ENCODE assay signal across 23 cellular contexts in the genomic region with DNA sequence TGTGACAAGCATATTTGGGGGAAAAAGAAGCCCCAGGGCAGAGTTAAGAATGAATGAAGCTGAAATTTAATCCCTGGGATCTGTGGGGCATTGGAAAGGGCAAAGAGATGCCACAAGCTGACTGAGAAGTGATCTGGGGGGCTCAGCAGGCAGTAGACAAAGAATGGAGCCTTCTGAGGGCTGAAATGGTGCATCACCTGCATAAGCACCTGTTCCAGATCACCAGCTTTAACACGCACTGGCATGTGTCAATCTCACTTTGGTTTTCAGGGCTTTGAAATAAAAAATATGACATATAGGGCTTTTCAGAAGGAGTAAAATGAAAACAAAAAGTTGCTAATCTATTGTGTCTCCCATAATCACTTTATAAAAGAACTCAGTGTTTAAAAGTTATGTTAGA.
"Had no signal": no experiment of that assay in that cellular context is flagged by ENCODE, and none has a peak within 500 bp of the region (broad histone marks: within the 10 kb centered on the region; RNA-seq: fewer than 3 reads in every experiment).

No MANE protein-coding gene starts in this region.

- H3K9me3 ChIP-seq: lower lobe of right lung, transverse colon, uterus had no signal

- H3K27ac Mint-ChIP-seq: activated CD4-positive, alpha-beta T cell treated with anti-CD3 and anti-CD28 coated beads, Interleukin-2, amount 10 ng/mL, durations not matched to agents 7 days and 5 days; activated CD8-positive, alpha-beta memory T cell treated with anti-CD3 and anti-CD28 coated beads, Interleukin-2, amount 10 ng/mL, durations not matched to agents 7 days and 5 days; activated CD8-positive, alpha-beta T cell treated with anti-CD3 and anti-CD28 coated beads for 36 hours; activated naive CD4-positive, alpha-beta T cell treated with anti-CD3 and anti-CD28 coated beads, Interleukin-2, amount 50 U/mL, for 72 hours; brain; dendritic cell treated with granulocyte-macrophage colony-stimulating factor and Interleukin-4, amounts not matched to agents 40 ng/mL and 50 ng/mL, for 4 days; naive B cell; stimulated activated naive B cell treated with anti-CD40 and anti-IgM and Interleukin-4, amounts not matched to agents 10 μg/mL and 1 μg/mL and 100 μg/mL, for 72 hours had no signal

- FAIRE-seq: endometrium, keratinocyte had no signal

- H3K36me3 ChIP-seq: lower lobe of right lung, transverse colon, uterus, WERI-Rb-1 had no signal

- H3K27me3 Mint-ChIP-seq: activated CD8-positive, alpha-beta memory T cell treated with anti-CD3 and anti-CD28 coated beads, Interleukin-2, amount 10 ng/mL, durations not matched to agents 7 days and 5 days; dendritic cell treated with granulocyte-macrophage colony-stimulating factor and Interleukin-4, amounts not matched to agents 40 ng/mL and 50 ng/mL, for 4 days; stimulated activated naive B cell treated with anti-CD40 and anti-IgM and Interleukin-4, amounts not matched to agents 10 μg/mL and 1 μg/mL and 100 μg/mL, for 72 hours had no signal

- H3K4me3 Mint-ChIP-seq: activated CD4-positive, alpha-beta T cell treated with anti-CD3 and anti-CD28 coated beads, Interleukin-2, amount 10 ng/mL, durations not matched to agents 7 days and 5 days; activated CD8-positive, alpha-beta memory T cell treated with anti-CD3 and anti-CD28 coated beads, Interleukin-2, amount 10 ng/mL, durations not matched to agents 7 days and 5 days; activated CD8-positive, alpha-beta T cell treated with anti-CD3 and anti-CD28 coated beads for 36 hours; brain; dendritic cell treated with granulocyte-macrophage colony-stimulating factor and Interleukin-4, amounts not matched to agents 40 ng/mL and 50 ng/mL, for 4 days; naive B cell; stimulated activated naive B cell treated with anti-CD40 and anti-IgM and Interleukin-4, amounts not matched to agents 10 μg/mL and 1 μg/mL and 100 μg/mL, for 72 hours had no signal

- H3K27me3 ChIP-seq: transverse colon, uterus had no signal

- H3K4me1 Mint-ChIP-seq: activated CD4-positive, alpha-beta T cell treated with anti-CD3 and anti-CD28 coated beads, Interleukin-2, amount 10 ng/mL, durations not matched to agents 7 days and 5 days; activated CD8-positive, alpha-beta memory T cell treated with anti-CD3 and anti-CD28 coated beads, Interleukin-2, amount 10 ng/mL, durations not matched to agents 7 days and 5 days; naive B cell; stimulated activated naive B cell treated with anti-CD40 and anti-IgM and Interleukin-4, amounts not matched to agents 10 μg/mL and 1 μg/mL and 100 μg/mL, for 72 hours had no signal

- H3K9me3 Mint-ChIP-seq: activated CD4-positive, alpha-beta T cell treated with anti-CD3 and anti-CD28 coated beads, Interleukin-2, amount 10 ng/mL, durations not matched to agents 7 days and 5 days; activated CD8-positive, alpha-beta T cell treated with anti-CD3 and anti-CD28 coated beads for 36 hours; activated naive CD4-positive, alpha-beta T cell treated with anti-CD3 and anti-CD28 coated beads, Interleukin-2, amount 50 U/mL, for 72 hours; dendritic cell treated with granulocyte-macrophage colony-stimulating factor and Interleukin-4, amounts not matched to agents 40 ng/mL and 50 ng/mL, for 4 days; stimulated activated naive B cell treated with anti-CD40 and anti-IgM and Interleukin-4, amounts not matched to agents 10 μg/mL and 1 μg/mL and 100 μg/mL, for 72 hours had no signal

- H3K36me3 Mint-ChIP-seq: activated CD8-positive, alpha-beta memory T cell treated with anti-CD3 and anti-CD28 coated beads, Interleukin-2, amount 10 ng/mL, durations not matched to agents 7 days and 5 days; activated naive CD4-positive, alpha-beta T cell treated with anti-CD3 and anti-CD28 coated beads, Interleukin-2, amount 50 U/mL, for 72 hours; brain; naive B cell; stimulated activated naive B cell treated with anti-CD40 and anti-IgM and Interleukin-4, amounts not matched to agents 10 μg/mL and 1 μg/mL and 100 μg/mL, for 72 hours had no signal

- H3K27ac ChIP-seq: lower lobe of right lung, transverse colon, uterus, WERI-Rb-1 had no signal

- DNase-seq: activated CD4-positive, alpha-beta T cell treated with anti-CD3 and anti-CD28 coated beads, Interleukin-2, amount 10 ng/mL, durations not matched to agents 7 days and 5 days; activated CD4-positive, CD25-positive, alpha-beta regulatory T cell treated with anti-CD3 and anti-CD28 coated beads, Interleukin-2, amount 50 U/mL, for 72 hours; activated CD8-positive, alpha-beta memory T cell treated with anti-CD3 and anti-CD28 coated beads, Interleukin-2, amount 10 ng/mL, durations not matched to agents 7 days and 5 days; activated CD8-positive, alpha-beta T cell treated with anti-CD3 and anti-CD28 coated beads for 36 hours; activated gamma-delta T cell treated with Interleukin-2 at 50 U/mL for 16 hours; activated T-cell treated with anti-CD3 and anti-CD28 coated beads for 4 hours; aorta; effector CD4-positive, alpha-beta T cell; foreskin fibroblast; lower lobe of right lung; naive B cell; retina; stimulated activated CD4-positive, alpha-beta T cell treated with anti-CD3 and anti-CD28 coated beads, Interleukin-2, amount 100 ng/mL, for 48 hours; stimulated activated CD8-positive, alpha-beta memory T cell treated with anti-CD3 and anti-CD28 coated beads, Interleukin-4, amount 100 ng/mL, for 48 hours; stimulated activated naive B cell treated with anti-CD40 and anti-IgM and Interleukin-4, amounts not matched to agents 10 μg/mL and 1 μg/mL and 100 μg/mL, for 72 hours; transverse colon; uterus; WERI-Rb-1 had no signal

- H3K4me1 ChIP-seq: lower lobe of right lung, transverse colon, uterus had no signal

- H3K4me3 ChIP-seq: lower lobe of right lung, transverse colon, uterus had no signal
